In genomic region chr11:114135737-114136151, GRCh38 we compare ENCODE assay signal across 14 cellular contexts.
DNase-seq lines count a peak whose midpoint lies in the region; ATAC-seq, FAIRE-seq and TF ChIP-seq lines count a peak whose summit lies in the region.
"Had no signal": no experiment of that assay in that cellular context is flagged by ENCODE, and none has a peak within 500 bp of the region (broad histone marks: within the 10 kb centered on the region; RNA-seq: fewer than 3 reads in every experiment).

No MANE protein-coding gene starts in this region.

- H3K27me3 Mint-ChIP-seq in dendritic cell treated with granulocyte-macrophage colony-stimulating factor and Interleukin-4, amounts not matched to agents 40 ng/mL and 50 ng/mL, for 4 days: peaks cover 3% of the 10 kb centered on the region

- no peak for TF ChIP-seq RAD21 in HepG2 (CRISPR knock-in tag; IDR thresholded peaks at IDR 0.05)

- peaks cover 0 to 85% (median 34%) of the 10 kb centered on the region in 4 donors for H3K4me1 ChIP-seq in right lobe of liver
- H3K4me1 ChIP-seq in HepG2 (ENCODE audit: insufficient read depth, low read length): no peaks in the 10 kb centered on the region
- peaks cover 26% of the 10 kb centered on the region for H3K4me1 ChIP-seq in mesodermal cell (ENCODE audit: control insufficient read depth, insufficient read depth, low read length, poor library complexity, severe bottlenecking)
- H3K4me1 ChIP-seq: A549 had no signal

- no peak overlapping the region for H3K9ac ChIP-seq in HepG2 (ENCODE audit: insufficient read depth, low read depth, low read length)

- no peaks in the 10 kb centered on the region for H3K79me2 ChIP-seq in HepG2 (ENCODE audit: insufficient read depth, low read length)

- no peaks in the 10 kb centered on the region for H3K9me3 Mint-ChIP-seq in dendritic cell treated with granulocyte-macrophage colony-stimulating factor and Interleukin-4, amounts not matched to agents 40 ng/mL and 50 ng/mL, for 4 days
- H3K9me3 Mint-ChIP-seq: activated naive CD4-positive, alpha-beta T cell treated with anti-CD3 and anti-CD28 coated beads for 36 hours had no signal

- ATAC-seq in right lobe of liver (peak in 1 of 4 donors; percentile 9), HepG2 (no peak), GM18867 (IDR thresholded peaks at IDR 0.05; ENCODE audit: unreplicated experiment) (no peak)
- ATAC-seq: A549, HCT116 had no signal

- CTCF ChIA-PET in HepG2 (lab: Yijun Ruan, JAX; ENCODE audit: low intra/inter-chr PET ratio, low total read pairs): no interaction called here

- peak overlapping the region in 2 of 3 donors; percentile 10 to 61 for H3K27ac ChIP-seq in right lobe of liver
- H3K27ac ChIP-seq in HepG2 (ENCODE audit: extremely low read length, insufficient read depth, low read length): no peak overlapping the region
- H3K27ac ChIP-seq in mesodermal cell (ENCODE audit: low read depth, low read length, severe bottlenecking): peak overlapping the region; percentile 72
- H3K27ac ChIP-seq: A549, WERI-Rb-1 had no signal

- peak overlapping the region; percentile 84 for H3K27ac Mint-ChIP-seq in dendritic cell treated with granulocyte-macrophage colony-stimulating factor and Interleukin-4, amounts not matched to agents 40 ng/mL and 50 ng/mL, for 4 days
- H3K27ac Mint-ChIP-seq: activated naive CD4-positive, alpha-beta T cell treated with anti-CD3 and anti-CD28 coated beads for 36 hours had no signal

- FAIRE-seq in HepG2 (lab: Jason Lieb, UNC): no peak
- FAIRE-seq: A549, HTR-8/SVneo had no signal

- peaks cover 65% of the 10 kb centered on the region for H3K4me1 Mint-ChIP-seq in dendritic cell treated with granulocyte-macrophage colony-stimulating factor and Interleukin-4, amounts not matched to agents 40 ng/mL and 50 ng/mL, for 4 days (ENCODE audit: low read depth)

- no peaks in the 10 kb centered on the region for H3K36me3 Mint-ChIP-seq in dendritic cell treated with granulocyte-macrophage colony-stimulating factor and Interleukin-4, amounts not matched to agents 40 ng/mL and 50 ng/mL, for 4 days (ENCODE audit: low read depth)

- POLR2A ChIA-PET in HepG2 (lab: Yijun Ruan, JAX): no interaction called here

- TF ChIP-seq CTCF in right lobe of liver (IDR thresholded peaks at IDR 0.05): no peak
- no peak for TF ChIP-seq CTCF in HepG2 (CRISPR knock-in tag; IDR thresholded peaks at IDR 0.05)
- no peak for TF ChIP-seq CTCF in GM13976 (IDR thresholded peaks at IDR 0.05; ENCODE audit: borderline replicate concordance, control extremely low read depth, extremely low read depth, insufficient read depth, missing control alignments)

- H3K4me2 ChIP-seq in HepG2 (ENCODE audit: low read depth, low read length): no peak overlapping the region
- H3K4me2 ChIP-seq: A549 had no signal

- H3K9me3 ChIP-seq in right lobe of liver: no peaks in the 10 kb centered on the region
- H3K9me3 ChIP-seq in HepG2 (ENCODE audit: low read length): no peaks in the 10 kb centered on the region
- no peaks in the 10 kb centered on the region for H3K9me3 ChIP-seq in mesodermal cell (ENCODE audit: control insufficient read depth, low read length)
- H3K9me3 ChIP-seq: A549 had no signal

- no TSS peak for BruUV-seq in HepG2 (replicated peaks; lab: Mats Ljungman, UMichigan)

- H3K4me3 Mint-ChIP-seq in dendritic cell treated with granulocyte-macrophage colony-stimulating factor and Interleukin-4, amounts not matched to agents 40 ng/mL and 50 ng/mL, for 4 days: no peak overlapping the region
- H3K4me3 Mint-ChIP-seq: activated naive CD4-positive, alpha-beta T cell treated with anti-CD3 and anti-CD28 coated beads for 36 hours had no signal

- H3K36me3 ChIP-seq in right lobe of liver (peaks cover 0 to 13% (median 3%) of the 10 kb centered on the region in 4 donors), HepG2 (replicated peaks in 1 of 2; ENCODE audit: control insufficient read depth in 1 of 2, insufficient read depth in 2 of 2, low read length in 2 of 2) (no peaks in the 10 kb centered on the region), mesodermal cell (ENCODE audit: control insufficient read depth, insufficient read depth, low read length) (no peaks in the 10 kb centered on the region)
- H3K36me3 ChIP-seq: WERI-Rb-1 had no signal

- DNase-seq in right lobe of liver: no peak
- no peak for DNase-seq in HepG2 (ENCODE audit: low spot score)
- DNase-seq in DMS114 treated with DMSO at 0.1 percent for 48 hours (lab: John Stamatoyannopoulos, UW; ENCODE audit: unreplicated experiment): no peak
- no peak for DNase-seq in GM13976 (ENCODE audit: low spot score)
- DNase-seq in activated gamma-delta T cell treated with Interleukin-2 at 50 U/mL for 16 hours: no peak
- DNase-seq: activated naive CD4-positive, alpha-beta T cell treated with anti-CD3 and anti-CD28 coated beads for 36 hours; NCI-H748 treated with DMSO at 0.1 percent for 48 hours; WERI-Rb-1 had no signal

- intact Hi-C loops in right lobe of liver (cut with DNase I) (no loop called here), HepG2 (cut with micrococcal nuclease; ENCODE audit: unreplicated experiment) (no loop called here)
- intact Hi-C loops in dendritic cell treated with granulocyte-macrophage colony-stimulating factor and Interleukin-4, amounts not matched to agents 40 ng/mL and 50 ng/mL, for 4 days (cut with micrococcal nuclease): no loop called here

- H2AFZ ChIP-seq in HepG2 (ENCODE audit: low read length): no peak overlapping the region

- TF ChIP-seq POLR2A in right lobe of liver (IDR thresholded peaks at IDR 0.05): peak; percentile 31
- TF ChIP-seq POLR2A in HepG2 (IDR thresholded peaks at IDR 0.05; ENCODE audit: insufficient read depth in 1 of 2, low read depth in 2 of 2, low read length in 2 of 2): no peak

- no peaks in the 10 kb centered on the region for H4K20me1 ChIP-seq in HepG2 (ENCODE audit: insufficient read depth, low read length)

- no peaks in the 10 kb centered on the region for H3K27me3 ChIP-seq in right lobe of liver
- peaks cover 0 to 2% of the 10 kb centered on the region in 2 experiments; a peak in 3 of 5 replicates for H3K27me3 ChIP-seq in HepG2 (ENCODE audit: control insufficient read depth in 1 of 2, insufficient read depth in 2 of 2, low read length in 2 of 2)

- TF ChIP-seq EP300 in HepG2 (IDR thresholded peaks at IDR 0.05; ENCODE audit: low read depth in 2 of 2, low read length in 2 of 2) (no peak), HepG2 (CRISPR knock-in tag; IDR thresholded peaks at IDR 0.05; ENCODE audit: borderline replicate concordance) (no peak)

- in situ Hi-C loops in HepG2 (cut with HindIII; ENCODE audit: extremely low pct_ligation_motif_present, low pct_unique_long_range_greater_than_20kb) (no loop called here), GM13976 (cut with MboI; ENCODE audit: low sequenced_read_pairs, unreplicated experiment) (no loop called here)

- 50% methylated on average over 2 of the region's 4 CpGs for WGBS in right lobe of liver (ENCODE audit: insufficient coverage, low coverage, low lambda C conversion rate, missing lambda C conversion rate)
- 36% methylated on average over 4 of the region's 4 CpGs for WGBS in HepG2 (ENCODE audit: low lambda C conversion rate)
- 51 to 86% methylated on average over 1 to 3 of the region's 4 CpGs for WGBS in mesodermal cell (ENCODE audit: insufficient coverage in 2 of 2), 2 experiments

- H3K4me3 ChIP-seq in right lobe of liver (no peak overlapping the region), HepG2 (replicated peaks in 1 of 3; ENCODE audit: insufficient read depth in 1 of 3, low read depth in 2 of 3, low read length in 3 of 3) (no peak overlapping the region), mesodermal cell (ENCODE audit: extremely low read depth, insufficient read depth, low read length, poor library complexity, severe bottlenecking) (no peak overlapping the region)
- H3K4me3 ChIP-seq: A549 had no signal

TF ChIP-seq in HepG2, 621 proteins besides CTCF, POLR2A, EP300 and RAD21 (continues in another document):
- no peak for TF ChIP-seq USF2 (IDR thresholded peaks at IDR 0.05; ENCODE audit: low read depth, low read length)
- no peak for TF ChIP-seq USF2 (CRISPR knock-in tag; IDR thresholded peaks at IDR 0.05; ENCODE audit: borderline replicate concordance)
- TF ChIP-seq FOSL1 (CRISPR knock-in tag; IDR thresholded peaks at IDR 0.05; ENCODE audit: borderline replicate concordance): no peak
- no peak for TF ChIP-seq MXD4 (CRISPR knock-in tag; IDR thresholded peaks at IDR 0.05)
- no peak for TF ChIP-seq IKZF5 (CRISPR knock-in tag; IDR thresholded peaks at IDR 0.05)
- TF ChIP-seq YEATS2 (CRISPR knock-in tag; IDR thresholded peaks at IDR 0.05; ENCODE audit: borderline replicate concordance): no peak
- no peak for TF ChIP-seq ZFP37 (CRISPR knock-in tag; IDR thresholded peaks at IDR 0.05; ENCODE audit: borderline replicate concordance)
- TF ChIP-seq ZKSCAN5 (CRISPR knock-in tag; IDR thresholded peaks at IDR 0.05): no peak
